9 cellular contexts compared by ENCODE assay signal in the genomic region with DNA sequence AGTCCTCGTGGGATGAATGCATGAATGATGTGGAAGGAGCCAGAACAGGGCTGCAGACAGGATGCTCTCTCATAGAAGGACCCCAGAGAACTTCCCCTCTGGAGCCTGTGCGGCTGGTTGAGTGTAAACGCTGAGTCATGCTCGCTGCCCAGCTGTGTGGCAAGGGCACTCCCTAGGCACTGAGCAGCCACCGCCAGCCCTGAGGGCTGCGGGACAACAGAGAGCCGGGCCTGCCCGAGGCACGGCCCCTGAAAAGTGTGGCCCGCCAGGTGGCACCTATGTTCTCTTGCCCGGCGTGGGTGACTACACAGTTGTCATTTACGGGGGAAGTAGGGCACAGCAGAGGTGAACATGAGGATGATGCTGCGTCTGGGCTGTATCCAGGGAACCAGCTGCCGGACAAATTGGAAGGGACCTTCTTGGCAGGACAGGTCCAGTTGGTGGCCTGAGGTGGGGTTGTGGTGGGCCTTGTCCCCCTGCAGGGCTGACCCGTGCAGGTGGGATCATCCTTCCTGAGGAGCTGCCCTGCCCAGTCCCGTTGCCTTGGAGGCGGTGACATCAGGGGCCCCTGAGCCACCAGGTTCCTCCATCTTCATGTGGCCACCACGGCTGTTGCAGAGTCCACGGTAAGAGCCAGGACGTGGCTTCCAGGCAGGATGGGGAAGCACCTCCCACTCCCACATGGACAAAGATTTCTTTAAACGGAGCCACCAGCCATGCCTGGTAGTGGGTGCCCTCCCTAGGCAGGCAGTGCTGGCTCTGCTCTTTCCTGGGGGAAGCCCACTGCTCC.
DNase-seq lines count a peak whose midpoint lies in the region; ATAC-seq and TF ChIP-seq lines count a peak whose summit lies in the region.
"Had no signal": no experiment of that assay in that cellular context is flagged by ENCODE, and none has a peak within 500 bp of the region (broad histone marks: within the 10 kb centered on the region; RNA-seq: fewer than 3 reads in every experiment).

No MANE protein-coding gene starts in this region.

- H3K36me3 Mint-ChIP-seq in Caco-2 (ENCODE audit: insufficient read depth, unreplicated experiment): peaks cover 30% of the 10 kb centered on the region
- H3K36me3 Mint-ChIP-seq in naive thymus-derived CD4-positive, alpha-beta T cell: no peaks in the 10 kb centered on the region

- CTCF ChIA-PET in Caco-2 (lab: Charles Lee): no interaction called here
- CTCF ChIA-PET in naive thymus-derived CD4-positive, alpha-beta T cell (lab: Charles Lee): no interaction called here

- H3K27me3 ChIP-seq in Caco-2 (replicated peaks; ENCODE audit: control insufficient read depth, insufficient read depth, low read length) (no peaks in the 10 kb centered on the region), adrenal gland (peaks cover 14% of the 10 kb centered on the region)
- no peaks in the 10 kb centered on the region for H3K27me3 ChIP-seq in naive thymus-derived CD4-positive, alpha-beta T cell (ENCODE audit: control insufficient read depth in 2 of 2, insufficient read depth in 2 of 2, low read length in 2 of 2)

- ATAC-seq in naive thymus-derived CD4-positive, alpha-beta T cell: peak; percentile 77
- ATAC-seq in GM21619 (IDR thresholded peaks at IDR 0.05; ENCODE audit: unreplicated experiment) (no peak), HG03571 (IDR thresholded peaks at IDR 0.05; ENCODE audit: unreplicated experiment) (no peak)

- peak overlapping the region; percentile 80 for H3K27ac Mint-ChIP-seq in Caco-2 (ENCODE audit: unreplicated experiment)
- H3K27ac Mint-ChIP-seq in naive thymus-derived CD4-positive, alpha-beta T cell: peak overlapping the region in 1 of 9 donors; percentile 59

- peaks cover 34% of the 10 kb centered on the region for H3K4me1 Mint-ChIP-seq in Caco-2 (ENCODE audit: low read depth, unreplicated experiment)
- peaks cover 0 to 42% (median 10%) of the 10 kb centered on the region in 7 donors for H3K4me1 Mint-ChIP-seq in naive thymus-derived CD4-positive, alpha-beta T cell

- WGBS in adrenal gland, 4 donors: 45 to 51% (median 48%) methylated on average over 7 to 22 of the region's 22 CpGs

- TF ChIP-seq CTCF in Caco-2 (IDR thresholded peaks at IDR 0.05; ENCODE audit: insufficient read depth in 1 of 2, low read depth in 1 of 2, low read length in 1 of 2, severe bottlenecking in 1 of 2, unreplicated experiment in 1 of 2) (no peak), adrenal gland (IDR thresholded peaks at IDR 0.05) (no peak)

- H3K9me3 ChIP-seq in Caco-2: no peaks in the 10 kb centered on the region
- H3K9me3 ChIP-seq in adrenal gland (replicated peaks in 1 of 3): no peaks in the 10 kb centered on the region
- no peaks in the 10 kb centered on the region for H3K9me3 ChIP-seq in naive thymus-derived CD4-positive, alpha-beta T cell (ENCODE audit: control insufficient read depth in 2 of 3, low read length in 3 of 3)
- H3K9me3 ChIP-seq: tibial artery had no signal

- no peak overlapping the region for H3K27ac ChIP-seq in adrenal gland
- H3K27ac ChIP-seq in naive thymus-derived CD4-positive, alpha-beta T cell (ENCODE audit: low read depth, low read length): no peak overlapping the region
- H3K27ac ChIP-seq: tibial artery had no signal

- no peak overlapping the region for H3K4me3 ChIP-seq in Caco-2 (ENCODE audit: low read depth, low read length)
- no peak overlapping the region for H3K4me3 ChIP-seq in adrenal gland
- no peak overlapping the region for H3K4me3 ChIP-seq in naive thymus-derived CD4-positive, alpha-beta T cell (ENCODE audit: low read length)
- H3K4me3 ChIP-seq: tibial artery had no signal

- no peaks in the 10 kb centered on the region for H3K9me3 Mint-ChIP-seq in Caco-2 (ENCODE audit: unreplicated experiment)
- no peaks in the 10 kb centered on the region for H3K9me3 Mint-ChIP-seq in naive thymus-derived CD4-positive, alpha-beta T cell

- no peaks in the 10 kb centered on the region for H3K27me3 Mint-ChIP-seq in Caco-2 (ENCODE audit: insufficient read depth, unreplicated experiment)
- H3K27me3 Mint-ChIP-seq in naive thymus-derived CD4-positive, alpha-beta T cell: peaks cover 4 to 50% (median 24%) of the 10 kb centered on the region in 5 donors

- no peak for TF ChIP-seq POLR2A in adrenal gland (IDR thresholded peaks at IDR 0.05)

- H3K4me3 Mint-ChIP-seq in Caco-2 (ENCODE audit: unreplicated experiment): no peak overlapping the region
- peak overlapping the region in 2 of 10 donors; percentile 5 to 38 for H3K4me3 Mint-ChIP-seq in naive thymus-derived CD4-positive, alpha-beta T cell

- H3K36me3 ChIP-seq in Caco-2 (ENCODE audit: control insufficient read depth, insufficient read depth, low read length) (no peaks in the 10 kb centered on the region), adrenal gland (replicated peaks in 1 of 2) (no peaks in the 10 kb centered on the region)
- no peaks in the 10 kb centered on the region for H3K36me3 ChIP-seq in naive thymus-derived CD4-positive, alpha-beta T cell (ENCODE audit: control insufficient read depth in 2 of 3, insufficient read depth in 3 of 3, low read length in 3 of 3)

- POLR2A ChIA-PET in Caco-2 (lab: Charles Lee): no interaction called here
- POLR2A ChIA-PET in naive thymus-derived CD4-positive, alpha-beta T cell (lab: Charles Lee): no interaction called here

- H3K4me1 ChIP-seq in Caco-2: peaks cover 30% of the 10 kb centered on the region
- peaks cover 0 to 9% of the 10 kb centered on the region in 2 donors for H3K4me1 ChIP-seq in adrenal gland (replicated peaks in 1 of 2)
- H3K4me1 ChIP-seq in naive thymus-derived CD4-positive, alpha-beta T cell (ENCODE audit: control insufficient read depth in 2 of 2, insufficient read depth in 2 of 2, low read length in 2 of 2): peaks cover 5 to 22% of the 10 kb centered on the region in 2 donors

- no TSS peak for BruUV-seq in Caco-2 (replicated peaks; lab: Mats Ljungman, UMichigan)

- DNase-seq in Caco-2 (no peak), Kasumi-1 (lab: John Stamatoyannopoulos, UW) (peak; percentile 84 to 90), adrenal gland (peak in 6 of 7 donors; percentile 47 to 69 (median 62)), AG20443 (ENCODE audit: low spot score) (no peak), NCI-H2081 treated with DMSO at 0.1 percent for 48 hours (lab: John Stamatoyannopoulos, UW) (no peak)
- DNase-seq in naive thymus-derived CD4-positive, alpha-beta T cell: no peak

- intact Hi-C loops in Caco-2 (cut with micrococcal nuclease; ENCODE audit: unreplicated experiment): no loop called here
- intact Hi-C loops in adrenal gland (cut with DNase I): no loop called here
- intact Hi-C loops in naive thymus-derived CD4-positive, alpha-beta T cell (cut with micrococcal nuclease): no loop called here

Comparison
In these comparisons a context has a peak if more than half of its experiments do, and no peak if none do; other contexts are left out.
1. DNase-seq: peak in Kasumi-1 (2 of 2) and adrenal gland (6 of 7); none in Caco-2 (0 of 2), naive thymus-derived CD4-positive, alpha-beta T cell (0 of 9), AG20443 (single experiment) and NCI-H2081 treated with DMSO at 0.1 percent for 48 hours (single experiment).